Comparison of ENCODE assay signal across 1 cellular context in the genomic region with DNA sequence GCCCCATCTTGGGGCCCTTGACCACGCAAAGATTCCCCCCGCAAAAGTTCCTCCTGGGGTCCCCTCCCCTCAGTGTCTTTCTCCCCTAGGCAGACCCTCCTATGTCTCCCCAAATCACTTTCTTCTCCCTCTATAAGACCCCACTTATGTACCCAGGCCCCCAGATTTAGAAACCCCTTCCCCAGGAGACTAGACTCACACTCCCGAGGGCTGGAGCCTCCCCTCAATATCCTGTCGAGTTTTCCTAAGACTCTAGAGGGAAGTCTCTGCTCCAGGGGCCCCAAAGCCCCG.
TF ChIP-seq lines count a peak whose summit lies in the region.

No MANE protein-coding gene starts in this region.

TF ChIP-seq in WTC11, 78 proteins besides CTCF, POLR2A, EP300 and RAD21 (continued from another document):
- TF ChIP-seq, protein P1, sequence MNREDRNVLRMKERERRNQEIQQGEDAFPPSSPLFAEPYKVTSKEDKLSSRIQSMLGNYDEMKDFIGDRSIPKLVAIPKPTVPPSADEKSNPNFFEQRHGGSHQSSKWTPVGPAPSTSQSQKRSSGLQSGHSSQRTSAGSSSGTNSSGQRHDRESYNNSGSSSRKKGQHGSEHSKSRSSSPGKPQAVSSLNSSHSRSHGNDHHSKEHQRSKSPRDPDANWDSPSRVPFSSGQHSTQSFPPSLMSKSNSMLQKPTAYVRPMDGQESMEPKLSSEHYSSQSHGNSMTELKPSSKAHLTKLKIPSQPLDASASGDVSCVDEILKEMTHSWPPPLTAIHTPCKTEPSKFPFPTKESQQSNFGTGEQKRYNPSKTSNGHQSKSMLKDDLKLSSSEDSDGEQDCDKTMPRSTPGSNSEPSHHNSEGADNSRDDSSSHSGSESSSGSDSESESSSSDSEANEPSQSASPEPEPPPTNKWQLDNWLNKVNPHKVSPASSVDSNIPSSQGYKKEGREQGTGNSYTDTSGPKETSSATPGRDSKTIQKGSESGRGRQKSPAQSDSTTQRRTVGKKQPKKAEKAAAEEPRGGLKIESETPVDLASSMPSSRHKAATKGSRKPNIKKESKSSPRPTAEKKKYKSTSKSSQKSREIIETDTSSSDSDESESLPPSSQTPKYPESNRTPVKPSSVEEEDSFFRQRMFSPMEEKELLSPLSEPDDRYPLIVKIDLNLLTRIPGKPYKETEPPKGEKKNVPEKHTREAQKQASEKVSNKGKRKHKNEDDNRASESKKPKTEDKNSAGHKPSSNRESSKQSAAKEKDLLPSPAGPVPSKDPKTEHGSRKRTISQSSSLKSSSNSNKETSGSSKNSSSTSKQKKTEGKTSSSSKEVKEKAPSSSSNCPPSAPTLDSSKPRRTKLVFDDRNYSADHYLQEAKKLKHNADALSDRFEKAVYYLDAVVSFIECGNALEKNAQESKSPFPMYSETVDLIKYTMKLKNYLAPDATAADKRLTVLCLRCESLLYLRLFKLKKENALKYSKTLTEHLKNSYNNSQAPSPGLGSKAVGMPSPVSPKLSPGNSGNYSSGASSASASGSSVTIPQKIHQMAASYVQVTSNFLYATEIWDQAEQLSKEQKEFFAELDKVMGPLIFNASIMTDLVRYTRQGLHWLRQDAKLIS (CRISPR knock-in tag; IDR thresholded peaks at IDR 0.05; ENCODE audit: borderline replicate concordance), result no peak
- TF ChIP-seq ZBTB21 (CRISPR knock-in tag; IDR thresholded peaks at IDR 0.05; ENCODE audit: borderline replicate concordance), result no peak
- TF ChIP-seq, protein P2, sequence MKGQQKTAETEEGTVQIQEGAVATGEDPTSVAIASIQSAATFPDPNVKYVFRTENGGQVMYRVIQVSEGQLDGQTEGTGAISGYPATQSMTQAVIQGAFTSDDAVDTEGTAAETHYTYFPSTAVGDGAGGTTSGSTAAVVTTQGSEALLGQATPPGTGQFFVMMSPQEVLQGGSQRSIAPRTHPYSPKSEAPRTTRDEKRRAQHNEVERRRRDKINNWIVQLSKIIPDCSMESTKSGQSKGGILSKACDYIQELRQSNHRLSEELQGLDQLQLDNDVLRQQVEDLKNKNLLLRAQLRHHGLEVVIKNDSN (CRISPR knock-in tag; IDR thresholded peaks at IDR 0.05), result no peak; the same call in 1 of the 2 replicates
